29 cellular contexts compared by ENCODE assay signal in genomic region chr7:98956937-98957336, GRCh38.
A peak's percentile ranks its signal among the peaks of the same experiment; 100 is the strongest.
DNase-seq lines count a peak whose midpoint lies in the region; ATAC-seq and TF ChIP-seq lines count a peak whose summit lies in the region.
"Had no signal": no experiment of that assay in that cellular context is flagged by ENCODE, and none has a peak within 500 bp of the region (broad histone marks: within the 10 kb centered on the region; RNA-seq: fewer than 3 reads in every experiment).

No MANE protein-coding gene starts in this region.

- no peak for TF ChIP-seq CTCF in foreskin fibroblast (IDR thresholded peaks at IDR 0.05; ENCODE audit: low read depth, low read length)

- H3K9me3 Mint-ChIP-seq in activated CD4-positive, alpha-beta T cell treated with anti-CD3 and anti-CD28 coated beads for 36 hours (ENCODE audit: low read depth), result no peaks in the 10 kb centered on the region
- H3K9me3 Mint-ChIP-seq: activated B cell treated with CpG ODN at 0.5 μM for 24 hours; activated T-helper 1 cell treated with anti-CD3 and anti-CD28 coated beads, Interleukin-12 subunit alpha, Interleukin-12 subunit beta, Interleukin-2, Interleukin-4 antibody, amounts not matched to agents 30 ng/mL and 10 ng/mL and 1 ng/mL, durations not matched to agents 14 hours and 24 hours and 36 hours; CD8-positive, alpha-beta memory T cell; dendritic cell treated with granulocyte-macrophage colony-stimulating factor and Interleukin-4, amounts not matched to agents 40 ng/mL and 50 ng/mL, for 4 days; stimulated activated naive B cell treated with anti-CD40 and anti-IgM and Interleukin-4, amounts not matched to agents 10 μg/mL and 1 μg/mL and 100 μg/mL, for 72 hours had no signal

- POLR2A ChIA-PET in activated CD4-positive, alpha-beta T cell treated with anti-CD3 and anti-CD28 coated beads for 36 hours (lab: Charles Lee), result no interaction called here

- H3K4me3 ChIP-seq in foreskin fibroblast (ENCODE audit: low read depth in 1 of 2, low read length in 2 of 2), result no peak overlapping the region
- H3K4me3 ChIP-seq: esophagus squamous epithelium, sigmoid colon, SJSA1, testis had no signal

- H3K27me3 Mint-ChIP-seq in activated CD4-positive, alpha-beta T cell treated with anti-CD3 and anti-CD28 coated beads for 36 hours, result no peaks in the 10 kb centered on the region
- H3K27me3 Mint-ChIP-seq: activated B cell treated with CpG ODN at 0.5 μM for 24 hours; CD8-positive, alpha-beta memory T cell; dendritic cell treated with granulocyte-macrophage colony-stimulating factor and Interleukin-4, amounts not matched to agents 40 ng/mL and 50 ng/mL, for 4 days; stimulated activated naive B cell treated with anti-CD40 and anti-IgM and Interleukin-4, amounts not matched to agents 10 μg/mL and 1 μg/mL and 100 μg/mL, for 72 hours had no signal

- CTCF ChIA-PET in activated CD4-positive, alpha-beta T cell treated with anti-CD3 and anti-CD28 coated beads for 36 hours (lab: Charles Lee), result interaction anchor here (0.6 to 0.7 kb wide), 2 partner anchors 9 to 10 kb away, joined by 3 to 4 read pairs; no protein-coding TSS in a partner anchor

- no peak overlapping the region for H3K4me3 Mint-ChIP-seq in activated CD4-positive, alpha-beta T cell treated with anti-CD3 and anti-CD28 coated beads for 36 hours
- H3K4me3 Mint-ChIP-seq: activated B cell treated with CpG ODN at 0.5 μM for 24 hours; activated T-helper 1 cell treated with anti-CD3 and anti-CD28 coated beads, Interleukin-12 subunit alpha, Interleukin-12 subunit beta, Interleukin-2, Interleukin-4 antibody, amounts not matched to agents 30 ng/mL and 10 ng/mL and 1 ng/mL, durations not matched to agents 14 hours and 24 hours and 36 hours; CD8-positive, alpha-beta memory T cell; dendritic cell treated with granulocyte-macrophage colony-stimulating factor and Interleukin-4, amounts not matched to agents 40 ng/mL and 50 ng/mL, for 4 days; stimulated activated naive B cell treated with anti-CD40 and anti-IgM and Interleukin-4, amounts not matched to agents 10 μg/mL and 1 μg/mL and 100 μg/mL, for 72 hours had no signal

- peaks cover 74% of the 10 kb centered on the region for H3K36me3 Mint-ChIP-seq in activated CD4-positive, alpha-beta T cell treated with anti-CD3 and anti-CD28 coated beads for 36 hours (ENCODE audit: low read depth)

- DNase-seq in Right ventricle myocardium inferior (ENCODE audit: missing footprints) (no peak), cardiac septum (ENCODE audit: low spot score) (no peak), foreskin fibroblast (peak; percentile 42 to 83), left lobe of liver (ENCODE audit: low spot score) (no peak), cerebellar nuclear complex (lab: John Stamatoyannopoulos, UW) (no peak), COR-L47 (lab: John Stamatoyannopoulos, UW) (no peak)
- DNase-seq in activated CD4-positive, alpha-beta T cell treated with anti-CD3 and anti-CD28 coated beads for 36 hours, result no peak
- DNase-seq: activated B cell treated with CpG ODN at 0.5 μM for 24 hours; activated CD4-positive, alpha-beta T cell treated with anti-CD3 and anti-CD28 coated beads, Interleukin-2, amount 50 U/mL, for 4 hours; activated naive CD4-positive, alpha-beta T cell treated with anti-CD3 and anti-CD28 coated beads, Interleukin-2, amount 50 U/mL, for 16 hours; aorta; BE2C; CD8-positive, alpha-beta memory T cell; DMS153; esophagus squamous epithelium; KBM-7; mammary epithelial cell; MM.1S; NCI-H2081; NCI-H2227 treated with DMSO at 0.1 percent for 48 hours; sigmoid colon; stimulated activated naive B cell treated with anti-CD40 and anti-IgM and Interleukin-4, amounts not matched to agents 10 μg/mL and 1 μg/mL and 100 μg/mL, for 72 hours; T-helper 1 cell; testis had no signal

- H3K27ac Mint-ChIP-seq in activated CD4-positive, alpha-beta T cell treated with anti-CD3 and anti-CD28 coated beads for 36 hours, result no peak overlapping the region
- H3K27ac Mint-ChIP-seq: activated B cell treated with CpG ODN at 0.5 μM for 24 hours; activated T-helper 1 cell treated with anti-CD3 and anti-CD28 coated beads, Interleukin-12 subunit alpha, Interleukin-12 subunit beta, Interleukin-2, Interleukin-4 antibody, amounts not matched to agents 30 ng/mL and 10 ng/mL and 1 ng/mL, durations not matched to agents 14 hours and 24 hours and 36 hours; CD8-positive, alpha-beta memory T cell; dendritic cell treated with granulocyte-macrophage colony-stimulating factor and Interleukin-4, amounts not matched to agents 40 ng/mL and 50 ng/mL, for 4 days had no signal

- ATAC-seq in Right ventricle myocardium inferior (peak; percentile 67), left lobe of liver (peak; percentile 22), HG03139 (IDR thresholded peaks at IDR 0.05; ENCODE audit: unreplicated experiment) (no peak)
- no peak for ATAC-seq in activated CD4-positive, alpha-beta T cell treated with anti-CD3 and anti-CD28 coated beads for 36 hours
- ATAC-seq: HCT116; stimulated activated naive B cell treated with anti-CD40 and anti-IgM and Interleukin-4, amounts not matched to agents 10 μg/mL and 1 μg/mL and 100 μg/mL, for 72 hours had no signal

- no peaks in the 10 kb centered on the region for H3K4me1 Mint-ChIP-seq in activated CD4-positive, alpha-beta T cell treated with anti-CD3 and anti-CD28 coated beads for 36 hours
- H3K4me1 Mint-ChIP-seq: activated B cell treated with CpG ODN at 0.5 μM for 24 hours; CD8-positive, alpha-beta memory T cell had no signal

- intact Hi-C loops in Right ventricle myocardium inferior (cut with DNase I) (no loop called here), cardiac septum (cut with DNase I) (no loop called here)
- intact Hi-C loops in activated CD4-positive, alpha-beta T cell treated with anti-CD3 and anti-CD28 coated beads for 36 hours (cut with DNase I, micrococcal nuclease), result no loop called here

Comparison
In these comparisons a context has a peak if more than half of its experiments do, and no peak if none do; other contexts are left out.
1. ATAC-seq: peak in Right ventricle myocardium inferior (single experiment) and left lobe of liver (single experiment); none in activated CD4-positive, alpha-beta T cell treated with anti-CD3 and anti-CD28 coated beads for 36 hours (single experiment) and HG03139 (single experiment).
2. DNase-seq: peak in foreskin fibroblast (2 of 2); none in Right ventricle myocardium inferior (single experiment), cardiac septum (single experiment), left lobe of liver (single experiment), activated CD4-positive, alpha-beta T cell treated with anti-CD3 and anti-CD28 coated beads for 36 hours (single experiment), cerebellar nuclear complex (0 of 2) and COR-L47 (single experiment).